Comparison of ENCODE assay signal across 13 cellular contexts in genomic region chr5:94983861-94984535, GRCh38.
DNase-seq lines count a peak whose midpoint lies in the region; TF ChIP-seq lines count a peak whose summit lies in the region.
"Had no signal": no experiment of that assay in that cellular context is flagged by ENCODE, and none has a peak within 500 bp of the region (broad histone marks: within the 10 kb centered on the region; RNA-seq: fewer than 3 reads in every experiment).

No MANE protein-coding gene starts in this region.

- H3K4me3 ChIP-seq in astrocyte of the cerebellum (ENCODE audit: low read depth, low read length) (no peak overlapping the region), Karpas-422 (ENCODE audit: low read length) (no peak overlapping the region)
- H3K4me3 ChIP-seq: MG63, prostate gland had no signal

- no peaks in the 10 kb centered on the region for H3K79me2 ChIP-seq in Karpas-422 (ENCODE audit: low read length)

- H3K4me1 ChIP-seq in Karpas-422 (ENCODE audit: low read length) = no peaks in the 10 kb centered on the region
- H3K4me1 ChIP-seq: prostate gland had no signal

- no peaks in the 10 kb centered on the region for H4K20me1 ChIP-seq in Karpas-422 (ENCODE audit: insufficient read depth, low read depth, low read length)

- H3K9ac ChIP-seq in Karpas-422 (ENCODE audit: low read length) = no peak overlapping the region

- no peak overlapping the region for H3K27ac ChIP-seq in Karpas-422 (ENCODE audit: low read length)
- H3K27ac ChIP-seq: prostate gland had no signal

- TF ChIP-seq CTCF in astrocyte of the cerebellum (IDR thresholded peaks at IDR 0.05; ENCODE audit: low read depth, low read length, missing control alignments) = no peak

- DNase-seq in AG08395 (ENCODE audit: low spot score) (peak; percentile 63), HCEC 1CT (peak; percentile 95), astrocyte of the cerebellum (ENCODE audit: low read depth) (peak; percentile 2), foreskin melanocyte (peak; percentile 52), Karpas-422 (no peak), T1000 (lab: John Stamatoyannopoulos, UW) (no peak), UCSD-AML1 (lab: John Stamatoyannopoulos, UW; ENCODE audit: unreplicated experiment) (no peak), GM19240 (ENCODE audit: insufficient read length, low spot score) (no peak)
- DNase-seq: CD4-positive, alpha-beta memory T cell; head of caudate nucleus; MG63; stimulated activated CD4-positive, alpha-beta T cell treated with anti-CD3 and anti-CD28 coated beads, Interleukin-1b, Interleukin-23, amount 100 ng/mL, for 48 hours had no signal

- in situ Hi-C loops in astrocyte of the cerebellum (cut with HindIII; ENCODE audit: low sequenced_read_pairs) = no loop called here

- no peak overlapping the region for H2AFZ ChIP-seq in Karpas-422 (ENCODE audit: low read length)

- no peaks in the 10 kb centered on the region for H3K9me3 ChIP-seq in Karpas-422 (ENCODE audit: low read length)
- H3K9me3 ChIP-seq: MG63, prostate gland had no signal

- H3K9me2 ChIP-seq in Karpas-422 (replicated peaks; ENCODE audit: insufficient read depth, low read length) = no peaks in the 10 kb centered on the region

- H3K27me3 ChIP-seq in Karpas-422 (ENCODE audit: low read length) = no peaks in the 10 kb centered on the region
- H3K27me3 ChIP-seq: MG63 had no signal

- no peak overlapping the region for H3K4me2 ChIP-seq in Karpas-422 (ENCODE audit: low read depth, low read length, poor library complexity, severe bottlenecking)

- no peaks in the 10 kb centered on the region for H3K36me3 ChIP-seq in Karpas-422 (ENCODE audit: insufficient read depth, low read length)
- H3K36me3 ChIP-seq: MG63, prostate gland had no signal

Comparison
In these comparisons a context has a peak if more than half of its experiments do, and no peak if none do; other contexts are left out.
1. DNase-seq: peak in AG08395 (single experiment), HCEC 1CT (single experiment), astrocyte of the cerebellum (single experiment) and foreskin melanocyte (single experiment); none in Karpas-422 (single experiment), T1000 (single experiment), UCSD-AML1 (single experiment) and GM19240 (single experiment).